ENCODE assay signal across 9 cellular contexts in the genomic region with DNA sequence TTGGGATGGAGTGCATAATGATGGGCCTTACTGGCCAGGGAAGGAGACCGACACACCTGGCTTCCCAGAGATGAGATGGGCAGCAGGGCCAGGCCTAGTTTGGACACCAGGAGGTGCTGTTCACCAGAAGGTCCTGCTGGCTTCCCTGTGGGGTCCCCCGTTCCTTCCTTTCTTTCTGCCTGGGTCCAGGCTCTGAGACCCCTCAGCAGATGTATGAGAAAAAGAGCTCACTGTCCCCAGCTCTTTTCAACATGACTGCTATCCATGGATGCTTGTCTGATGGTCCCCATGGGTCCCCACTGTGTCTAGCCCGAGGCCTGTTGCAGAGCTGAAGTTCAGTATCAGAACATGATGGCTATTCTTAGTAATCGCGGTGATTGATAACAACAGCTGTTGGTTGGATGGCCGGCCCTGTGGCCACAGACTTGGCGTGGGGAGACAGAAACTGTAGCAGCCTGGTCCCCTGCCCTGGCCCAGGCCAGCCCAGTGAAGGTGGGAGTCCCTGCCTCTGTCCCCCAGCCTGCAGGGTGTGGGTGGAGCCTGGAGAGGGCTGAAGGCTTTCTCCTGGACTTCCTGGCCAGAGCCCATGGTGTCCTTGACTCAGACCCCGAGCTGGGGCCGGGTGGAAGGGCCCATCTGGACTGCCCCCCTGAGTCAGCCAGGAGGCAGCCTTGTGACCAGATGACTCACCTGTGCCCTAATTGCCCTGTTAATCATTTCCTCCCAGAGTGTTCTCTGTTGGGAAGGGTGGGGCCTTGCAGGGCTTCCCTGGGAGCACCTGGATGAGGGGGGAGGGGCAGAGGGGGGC. TPM values are rescaled to one million over a fixed set of nuclear protein-coding genes. Genes with fewer than 3 reads are reported as not detected.
DNase-seq lines count a peak whose midpoint lies in the region; ATAC-seq and TF ChIP-seq lines count a peak whose summit lies in the region.
"Had no signal": no experiment of that assay in that cellular context is flagged by ENCODE, and none has a peak within 500 bp of the region (broad histone marks: within the 10 kb centered on the region; RNA-seq: fewer than 3 reads in every experiment).

No MANE protein-coding gene starts in this region.

- TF ChIP-seq CTCF in VCaP (conservative IDR thresholded peaks at IDR 0.05) = peak; percentile 84
- TF ChIP-seq CTCF in upper lobe of right lung (IDR thresholded peaks at IDR 0.05) = peak; percentile 76

- H3K27ac ChIP-seq in VCaP (no peak overlapping the region), upper lobe of right lung (peak overlapping the region; percentile 84)

- no peak for DNase-seq in activated CD4-positive, CD25-positive, alpha-beta regulatory T cell treated with anti-CD3 and anti-CD28 coated beads, Interleukin-2, amount 50 U/mL, for 72 hours
- DNase-seq in KBM-7 (peak; percentile 45), epidermal melanocyte (ENCODE audit: insufficient read length, low spot score) (peak; percentile 77), midbrain (lab: John Stamatoyannopoulos, UW) (peak; percentile 36), upper lobe of right lung (peak; percentile 90)

- peaks cover 38% of the 10 kb centered on the region for H3K4me1 ChIP-seq in upper lobe of right lung

- no peaks in the 10 kb centered on the region for H3K36me3 ChIP-seq in upper lobe of right lung

- H3K9me3 ChIP-seq in upper lobe of right lung = no peaks in the 10 kb centered on the region

- intact Hi-C loops in upper lobe of right lung (cut with DNase I) = loop anchor here (10.0 kb wide), 1 partner anchor 105 kb away; no protein-coding TSS in a partner anchor

- in situ Hi-C loops in KBM-7 (cut with MboI; ENCODE audit: low pct_unique_long_range_greater_than_20kb, low sequenced_read_pairs) = no loop called here

- no peak overlapping the region for H3K4me3 ChIP-seq in upper lobe of right lung

- no peaks in the 10 kb centered on the region for H3K27me3 ChIP-seq in upper lobe of right lung

- ATAC-seq in activated CD4-positive, CD25-positive, alpha-beta regulatory T cell treated with anti-CD3 and anti-CD28 coated beads, Interleukin-2, amount 50 U/mL, for 24 hours = peak; percentile 48 to 53
- ATAC-seq in upper lobe of right lung = peak; percentile 75
- ATAC-seq in HG02588 (IDR thresholded peaks at IDR 0.05; ENCODE audit: unreplicated experiment) = no peak
- ATAC-seq: effector memory CD8-positive, alpha-beta T cell had no signal

RNA-seq across cellular contexts. Expression of a gene that starts 9.9 kb away (rescaled TPM):
- total RNA-seq in upper lobe of right lung = 19.1 TPM

RNA-seq across cellular contexts. Expression of a gene that starts 31.2 kb away (rescaled TPM):
- total RNA-seq in upper lobe of right lung = 111 TPM
